8 cellular contexts compared by ENCODE assay signal in genomic region chr2:24124003-24124585, GRCh38. TPM values are rescaled to one million over a fixed set of nuclear protein-coding genes. Genes with fewer than 3 reads are reported as not detected.
A peak's percentile ranks its signal among the peaks of the same experiment; 100 is the strongest.
DNase-seq lines count a peak whose midpoint lies in the region; ATAC-seq, FAIRE-seq and TF ChIP-seq lines count a peak whose summit lies in the region.

No MANE protein-coding gene starts in this region.

- H3K36me3 ChIP-seq in gastroesophageal sphincter: no peaks in the 10 kb centered on the region
- no peaks in the 10 kb centered on the region for H3K36me3 ChIP-seq in sigmoid colon

- FAIRE-seq in A549 (lab: Jason Lieb, UNC) (no peak), GM18507 (lab: Jason Lieb, UNC) (peak; percentile 60)

- DNase-seq in A549 (ENCODE audit: low read depth in 1 of 2, low spot score in 1 of 2) (peak in 1 of 2 experiments; percentile 64), GM18507 (ENCODE audit: extremely low spot score, insufficient read length, low read depth) (no peak), sigmoid colon (no peak), HK-2 (ENCODE audit: unreplicated experiment) (no peak), GOT3 (lab: John Stamatoyannopoulos, UW) (no peak)

- CTCF ChIA-PET in A549 (lab: Yijun Ruan, JAX): interaction anchor here (0.6 to 8.3 kb wide), 7 partner anchors 13 to 197 kb away, joined by 3 to 75 read pairs (median 3); partner anchors contain the start of genes ATAD2B and TP53I3

- peak overlapping the region; percentile 72 for H3K4me3 ChIP-seq in A549
- H3K4me3 ChIP-seq in gastroesophageal sphincter: peak overlapping the region; percentile 57 to 66
- H3K4me3 ChIP-seq in sigmoid colon: peak overlapping the region; percentile 46 to 68 (median 66)

- TF ChIP-seq POLR2A in A549 (IDR thresholded peaks at IDR 0.05; ENCODE audit: low read length): no peak
- TF ChIP-seq POLR2A in gastroesophageal sphincter (IDR thresholded peaks at IDR 0.05): no peak
- no peak for TF ChIP-seq POLR2A in sigmoid colon (IDR thresholded peaks at IDR 0.05)

- H3K4me1 ChIP-seq in A549 (peaks cover 17% of the 10 kb centered on the region; the same call in 2 of the 3 replicates), gastroesophageal sphincter (peaks cover 0 to 40% (median 7%) of the 10 kb centered on the region in 3 donors), sigmoid colon (peaks cover 0 to 32% (median 15%) of the 10 kb centered on the region in 4 donors)

- peak overlapping the region; percentile 94 to 95 for H3K27ac ChIP-seq in A549
- H3K27ac ChIP-seq in VCaP: peak overlapping the region; percentile 92
- peak overlapping the region; percentile 79 to 97 (median 94) for H3K27ac ChIP-seq in gastroesophageal sphincter
- H3K27ac ChIP-seq in sigmoid colon: peak overlapping the region; percentile 88 to 94 (median 92)

- TF ChIP-seq EP300 in A549 (IDR thresholded peaks at IDR 0.05): no peak
- no peak for TF ChIP-seq EP300 in gastroesophageal sphincter (IDR thresholded peaks at IDR 0.05)
- no peak for TF ChIP-seq EP300 in sigmoid colon (IDR thresholded peaks at IDR 0.05)

- no peaks in the 10 kb centered on the region for H3K9me3 ChIP-seq in A549
- no peaks in the 10 kb centered on the region for H3K9me3 ChIP-seq in gastroesophageal sphincter
- H3K9me3 ChIP-seq in sigmoid colon: no peaks in the 10 kb centered on the region

- TF ChIP-seq CTCF in A549 (IDR thresholded peaks at IDR 0.05) (no peak), VCaP (conservative IDR thresholded peaks at IDR 0.05) (no peak), gastroesophageal sphincter (IDR thresholded peaks at IDR 0.05) (no peak), sigmoid colon (IDR thresholded peaks at IDR 0.05) (no peak)

- WGBS in A549 (ENCODE audit: missing lambda C conversion rate): 17% methylated on average over 7 of the region's 7 CpGs
- 11 to 18% methylated on average over 2 to 7 of the region's 7 CpGs for WGBS in gastroesophageal sphincter (ENCODE audit: low coverage in 1 of 2), 2 donors
- 13 to 21% methylated on average over 7 of the region's 7 CpGs for WGBS in sigmoid colon, 2 donors

- H3K27me3 ChIP-seq in gastroesophageal sphincter (no peaks in the 10 kb centered on the region), sigmoid colon (no peaks in the 10 kb centered on the region)

- intact Hi-C loops in sigmoid colon (cut with DNase I): loop anchor here (10.0 kb wide), 2 partner anchors 261 to 671 kb away; partner anchors contain the start of genes CENPO and PTRHD1

- peak; percentile 40 to 46; a peak in 5 of 6 replicates for ATAC-seq in A549
- peak; percentile 2 for ATAC-seq in HG03354 (IDR thresholded peaks at IDR 0.05; ENCODE audit: poor library complexity, severe bottlenecking, unreplicated experiment)
- ATAC-seq in gastroesophageal sphincter: no peak

- peak overlapping the region; percentile 90 for H3K4me2 ChIP-seq in A549

- TF ChIP-seq RAD21 in A549 (conservative IDR thresholded peaks at IDR 0.05 in 1 of 2, IDR thresholded peaks at IDR 0.05 in 1 of 2): no peak

- POLR2A ChIA-PET in A549 (lab: Yijun Ruan, JAX): interaction anchor here (0.6 to 4.1 kb wide), 6 partner anchors 13 to 197 kb away, joined by 3 to 78 read pairs (median 4); partner anchors contain the start of genes ATAD2B, SF3B6 and TP53I3

TF ChIP-seq in A549, 52 proteins besides CTCF, POLR2A, EP300 and RAD21:
- TF ChIP-seq MAX (IDR thresholded peaks at IDR 0.05): no peak; the same call in 1 of the 2 replicates
- TF ChIP-seq, protein P1, sequence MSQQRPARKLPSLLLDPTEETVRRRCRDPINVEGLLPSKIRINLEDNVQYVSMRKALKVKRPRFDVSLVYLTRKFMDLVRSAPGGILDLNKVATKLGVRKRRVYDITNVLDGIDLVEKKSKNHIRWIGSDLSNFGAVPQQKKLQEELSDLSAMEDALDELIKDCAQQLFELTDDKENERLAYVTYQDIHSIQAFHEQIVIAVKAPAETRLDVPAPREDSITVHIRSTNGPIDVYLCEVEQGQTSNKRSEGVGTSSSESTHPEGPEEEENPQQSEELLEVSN (IDR thresholded peaks at IDR 0.05; ENCODE audit: borderline replicate concordance, low read depth): 0 out of 2 replicates have a peak, but pooled peaks have one; percentile 4

RNA-seq across cellular contexts. Expression of gene FAM228B, which starts 0.8 kb away (rescaled TPM):
- 7.6 and 8.2 TPM in 2 replicates for polyA plus RNA-seq in A549 (2011; rRNA removed)
- 1.0 and 1.6 TPM in 2 replicates for polyA plus RNA-seq in A549 (2012; cell fraction: cytosol; rRNA removed)
- 1.2 and 1.5 TPM in 2 replicates for polyA plus RNA-seq in A549 (2012; cell fraction: nucleus; rRNA removed)
- polyA plus RNA-seq in A549 (2017; fragmentation: RNase III; extraction: RNeasy Plus Mini Kit Qiagen cat#74134 plus additional on column Dnase treatment): 3.0 to 4.9 TPM (median 3.8 TPM) in 3 replicates
- polyA minus RNA-seq in A549 (2011; rRNA and poly(A)+ RNA removed): 1.0 and 1.7 TPM in 2 replicates
- 10 to 100 TPM; 24.0 to 45.5 (median 30.9) TPM for total RNA-seq in gastroesophageal sphincter
- total RNA-seq in sigmoid colon: 10 to 100 TPM; 24.7 to 44.1 (median 37.2) TPM
- polyA plus RNA-seq in sigmoid colon: 10 to 100 TPM in 1 of 3 donors, 1 to 10 TPM in 2; 1.4 to 11.4 (median 4.7) TPM

RNA-seq across cellular contexts. Expression of gene PFN4, which starts 1.0 kb away (rescaled TPM):
- polyA plus RNA-seq in A549 (2011; rRNA removed) (2.0 and 2.3 TPM in 2 replicates), A549 (2017; fragmentation: RNase III; extraction: RNeasy Plus Mini Kit Qiagen cat#74134 plus additional on column Dnase treatment) (1.2 to 1.6 TPM (median 1.6 TPM) in 3 replicates), sigmoid colon (under 1 TPM in 1 of 3 donors, not detected in 2; 0.12 TPM)
- polyA plus RNA-seq in A549 (2012; cell fraction: cytosol; rRNA removed): 0.75 and 0.80 TPM in 2 replicates
- polyA plus RNA-seq in A549 (2012; cell fraction: nucleus; rRNA removed): 0.44 and 0.56 TPM in 2 replicates
- polyA minus RNA-seq in A549 (2011; rRNA and poly(A)+ RNA removed): 0.37 TPM in 1 of 2 replicates, not detected in the other
- total RNA-seq in gastroesophageal sphincter (under 1 TPM in 1 of 4 donors, not detected in 3; 0.94 TPM), sigmoid colon (1 to 10 TPM in 1 of 4 donors, not detected in 3; 1.9 TPM)

RNA-seq across cellular contexts. Expression of gene TP53I3, which starts 39.5 kb away (rescaled TPM):
- 93.7 and 99.1 TPM in 2 replicates for polyA plus RNA-seq in A549 (2011; rRNA removed)
- 150 and 186 TPM in 2 replicates for polyA plus RNA-seq in A549 (2012; cell fraction: cytosol; rRNA removed)
- polyA plus RNA-seq in A549 (2012; cell fraction: nucleus; rRNA removed): 347 and 392 TPM in 2 replicates
- 173 to 183 TPM (median 173 TPM) in 3 replicates for polyA plus RNA-seq in A549 (2017; fragmentation: RNase III; extraction: RNeasy Plus Mini Kit Qiagen cat#74134 plus additional on column Dnase treatment)
- 64.4 and 101 TPM in 2 replicates for polyA minus RNA-seq in A549 (2011; rRNA and poly(A)+ RNA removed)
- total RNA-seq in gastroesophageal sphincter: 10 to 100 TPM in 1 of 4 donors, 1 to 10 TPM in 3; 5.6 to 10.1 (median 8.9) TPM
- 10 to 100 TPM in 2 of 4 donors, 1 to 10 TPM in 2; 3.6 to 27.7 (median 16.8) TPM for total RNA-seq in sigmoid colon
- 100 to 1,000 TPM in 1 of 3 donors, 10 to 100 TPM in 2; 74.5 to 144 (median 88.3) TPM for polyA plus RNA-seq in sigmoid colon

RNA-seq across cellular contexts. Expression of gene SF3B6, which starts 48.0 kb away (rescaled TPM):
- polyA plus RNA-seq in A549 (2011; rRNA removed) (296 and 315 TPM in 2 replicates), A549 (2017; fragmentation: RNase III; extraction: RNeasy Plus Mini Kit Qiagen cat#74134 plus additional on column Dnase treatment) (244 to 276 TPM (median 260 TPM) in 3 replicates), sigmoid colon (100 to 1,000 TPM; 163 to 255 (median 183) TPM)
- 133 and 171 TPM in 2 replicates for polyA plus RNA-seq in A549 (2012; cell fraction: cytosol; rRNA removed)
- polyA plus RNA-seq in A549 (2012; cell fraction: nucleus; rRNA removed): 45.9 and 85.7 TPM in 2 replicates
- polyA minus RNA-seq in A549 (2011; rRNA and poly(A)+ RNA removed): 19.5 and 28.0 TPM in 2 replicates
- total RNA-seq in gastroesophageal sphincter (100 to 1,000 TPM in 3 of 4 donors, 10 to 100 TPM in 1; 96.8 to 128 (median 115) TPM), sigmoid colon (100 to 1,000 TPM in 3 of 4 donors, 10 to 100 TPM in 1; 95.6 to 140 (median 135) TPM)

RNA-seq across cellular contexts. Expression of gene FAM228A, which starts 50.8 kb away (rescaled TPM):
- 0.13 TPM in 1 of 2 replicates, not detected in the other for polyA plus RNA-seq in A549 (2011; rRNA removed)
- not detected in 2 replicates for polyA plus RNA-seq in A549 (2012; cell fraction: cytosol; rRNA removed)
- polyA plus RNA-seq in A549 (2012; cell fraction: nucleus; rRNA removed): 0.07 TPM in 1 of 2 replicates, not detected in the other
- not detected in 3 replicates for polyA plus RNA-seq in A549 (2017; fragmentation: RNase III; extraction: RNeasy Plus Mini Kit Qiagen cat#74134 plus additional on column Dnase treatment)
- not detected in 2 replicates for polyA minus RNA-seq in A549 (2011; rRNA and poly(A)+ RNA removed)
- total RNA-seq in gastroesophageal sphincter: 1 to 10 TPM in 3 of 4 donors, under 1 TPM in 1; 0.54 to 3.7 (median 2.0) TPM
- total RNA-seq in sigmoid colon: 1 to 10 TPM; 1.5 to 3.6 (median 2.0) TPM
- under 1 TPM in 1 of 3 donors, not detected in 2; 0.23 TPM for polyA plus RNA-seq in sigmoid colon
